8 cellular contexts compared by ENCODE assay signal in the genomic region with DNA sequence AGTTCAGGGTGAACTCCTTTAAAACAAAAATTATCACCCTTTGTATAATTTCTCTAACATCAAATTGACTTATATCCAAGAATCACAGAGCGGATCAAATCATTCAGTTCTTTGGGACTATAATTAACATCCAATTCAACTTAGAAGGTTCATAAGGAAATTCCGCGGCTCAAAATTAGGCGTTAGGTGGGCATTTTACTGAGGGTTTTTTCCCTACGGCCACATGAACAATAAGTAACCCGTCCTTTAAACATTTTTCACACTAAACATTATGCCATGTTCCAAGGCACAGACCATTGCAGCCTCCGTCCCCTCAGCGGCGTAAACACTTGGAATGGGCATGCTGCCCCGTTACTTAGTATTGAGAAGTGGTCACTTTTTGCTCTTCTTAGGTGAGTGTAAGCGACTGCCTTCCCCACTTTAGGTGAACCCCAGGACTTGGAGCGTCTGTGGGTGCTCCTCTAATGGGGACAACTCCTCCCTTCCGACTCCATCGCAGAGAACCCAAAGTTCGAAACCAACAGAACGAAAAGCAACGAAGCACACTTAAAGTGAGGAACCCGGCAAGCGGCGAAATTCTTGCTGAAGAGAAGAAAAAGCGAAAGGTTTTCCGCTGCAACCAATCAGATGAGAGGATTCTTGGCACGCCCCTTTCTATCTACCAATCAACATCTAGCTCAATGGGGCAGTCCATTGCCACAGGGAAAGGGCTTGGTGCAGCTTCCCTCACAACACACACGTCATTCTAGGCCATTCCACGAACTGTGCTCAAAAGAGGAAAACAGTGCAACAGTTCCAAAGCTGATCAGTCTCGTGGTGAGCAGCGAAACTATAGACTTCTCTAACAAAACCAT. TPM values are rescaled to one million over a fixed set of nuclear protein-coding genes. Genes with fewer than 3 reads are reported as not detected.
A peak's percentile ranks its signal among the peaks of the same experiment; 100 is the strongest.
DNase-seq lines count a peak whose midpoint lies in the region; ATAC-seq and TF ChIP-seq lines count a peak whose summit lies in the region.

No MANE protein-coding gene starts in this region.

- H3K9ac ChIP-seq in HUES48 (ENCODE audit: low read depth, low read length) (peak overlapping the region; percentile 76), NT2/D1 (ENCODE audit: insufficient read length, low read depth) (peak overlapping the region; percentile 81)

- peak; percentile 66 for ATAC-seq in GM21423 (IDR thresholded peaks at IDR 0.05; ENCODE audit: unreplicated experiment)

- no peak for TF ChIP-seq CTCF in epithelial cell of proximal tubule (conservative IDR thresholded peaks at IDR 0.05; ENCODE audit: low read depth, low read length)

- H3K4me3 ChIP-seq in HUES48 (ENCODE audit: low read depth, low read length), result peak overlapping the region; percentile 77
- H3K4me3 ChIP-seq in NT2/D1 (ENCODE audit: insufficient read length, low read depth), result peak overlapping the region; percentile 94
- peak overlapping the region; percentile 88 for H3K4me3 ChIP-seq in epithelial cell of proximal tubule (ENCODE audit: low read depth, low read length)

- H3K36me3 ChIP-seq in HUES48 (ENCODE audit: control insufficient read depth, insufficient read depth, low read length), result no peaks in the 10 kb centered on the region
- no peaks in the 10 kb centered on the region for H3K36me3 ChIP-seq in NT2/D1 (ENCODE audit: insufficient read depth, insufficient read length, low read length)

- peak; percentile 87 for DNase-seq in D341Med (ENCODE audit: low spot score)
- DNase-seq in NT2/D1 (ENCODE audit: low read depth, low spot score), result peak; percentile 98
- peak; percentile 68 for DNase-seq in activated T-cell treated with anti-CD3 and anti-CD28 coated beads for 1 hour (ENCODE audit: low read depth)
- peak; percentile 99 for DNase-seq in epithelial cell of proximal tubule (ENCODE audit: low read depth)
- peak; percentile 95 for DNase-seq in mucosa of gallbladder (ENCODE audit: low spot score)
- peak; percentile 63 for DNase-seq in stimulated activated CD8-positive, alpha-beta memory T cell treated with anti-CD3 and anti-CD28 coated beads, Interleukin-4, amount 100 ng/mL, for 24 hours (ENCODE audit: low read depth)

- no peaks in the 10 kb centered on the region for H3K9me3 ChIP-seq in HUES48 (ENCODE audit: control insufficient read depth, insufficient read depth, low read length)
- peaks cover 11% of the 10 kb centered on the region; the same call in 1 of the 2 replicates for H3K9me3 ChIP-seq in NT2/D1 (ENCODE audit: insufficient read depth, low read length)

- peaks cover 31% of the 10 kb centered on the region for H3K4me1 ChIP-seq in HUES48 (ENCODE audit: control insufficient read depth, insufficient read depth, low read length)
- no peaks in the 10 kb centered on the region for H3K4me1 ChIP-seq in NT2/D1 (ENCODE audit: insufficient read depth, insufficient read length)

- H3K27ac ChIP-seq in HUES48 (ENCODE audit: low read depth, low read length), result peak overlapping the region; percentile 98

- H3K27me3 ChIP-seq in HUES48 (ENCODE audit: control insufficient read depth, insufficient read depth, low read length), result no peaks in the 10 kb centered on the region
- H3K27me3 ChIP-seq in NT2/D1 (ENCODE audit: insufficient read depth, insufficient read length), result no peaks in the 10 kb centered on the region

RNA-seq across cellular contexts. Expression of a gene that starts 0.9 kb away (rescaled TPM):
- 27.9 and 30.2 TPM in 2 replicates for total RNA-seq in epithelial cell of proximal tubule
- 38.1 TPM for total RNA-seq in mucosa of gallbladder

Comparison
In these comparisons a context has a peak if more than half of its experiments do, and no peak if none do; other contexts are left out.
1. Peak in every context shown above with its lines: DNase-seq, ATAC-seq, H3K4me3 ChIP-seq and H3K27ac ChIP-seq.